21 cellular contexts compared by ENCODE assay signal in the genomic region with DNA sequence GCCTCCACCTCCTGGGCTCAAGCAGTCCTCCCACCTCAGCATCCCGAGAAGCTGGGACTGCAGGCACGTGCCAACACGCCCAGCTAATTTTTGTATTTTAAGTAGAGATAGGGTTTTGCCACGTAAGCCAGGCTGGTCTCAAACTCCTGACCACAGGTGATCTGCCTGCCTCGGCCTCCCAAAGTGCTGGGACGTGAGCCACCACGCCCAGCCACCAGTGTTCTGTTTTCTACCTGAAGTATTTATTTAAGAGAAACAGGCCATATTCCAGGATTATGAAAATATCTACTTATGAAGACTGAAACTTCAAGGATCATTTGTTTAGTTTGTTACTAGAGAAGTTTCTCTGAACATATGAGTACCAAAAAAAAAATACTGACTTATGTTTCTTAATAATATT. TPM values are rescaled to one million over a fixed set of nuclear protein-coding genes. Genes with fewer than 3 reads are reported as not detected.
DNase-seq lines count a peak whose midpoint lies in the region; ATAC-seq, FAIRE-seq and TF ChIP-seq lines count a peak whose summit lies in the region.
"Had no signal": no experiment of that assay in that cellular context is flagged by ENCODE, and none has a peak within 500 bp of the region (broad histone marks: within the 10 kb centered on the region; RNA-seq: fewer than 3 reads in every experiment).

No MANE protein-coding gene starts in this region.

- no peak for TF ChIP-seq RAD21 in GM12878 (IDR thresholded peaks at IDR 0.05; ENCODE audit: insufficient read depth, low read depth, low read length)

- H3F3A ChIP-seq in MM.1S (ENCODE audit: insufficient read depth, low read length) = no peaks in the 10 kb centered on the region

- H3K27me3 ChIP-seq in GM12878 (replicated peaks in 1 of 2; ENCODE audit: control insufficient read depth in 2 of 2, insufficient read depth in 2 of 2, low read length in 1 of 2) (no peaks in the 10 kb centered on the region), bronchial epithelial cell (ENCODE audit: control insufficient read depth, insufficient read depth, low read length) (no peaks in the 10 kb centered on the region), left lung (no peaks in the 10 kb centered on the region), upper lobe of right lung (no peaks in the 10 kb centered on the region), MM.1S (replicated peaks; ENCODE audit: insufficient read depth, low read length) (no peaks in the 10 kb centered on the region), colonic mucosa (no peaks in the 10 kb centered on the region)

- ATAC-seq in GM12878 (no peak), left lung (peak; percentile 83), upper lobe of right lung (peak; percentile 31), GM18520 (IDR thresholded peaks at IDR 0.05; ENCODE audit: unreplicated experiment) (no peak)
- ATAC-seq: CD8-positive, alpha-beta T cell had no signal

- RAD21 ChIA-PET in GM12878 (lab: Charles Lee; ENCODE audit: unreplicated experiment) = no interaction called here

- no peak overlapping the region for H3K9ac ChIP-seq in GM12878 (ENCODE audit: control insufficient read depth, insufficient read depth, low read length)
- no peak overlapping the region for H3K9ac ChIP-seq in MM.1S (ENCODE audit: low read length)
- H3K9ac ChIP-seq in colonic mucosa (ENCODE audit: low read depth in 2 of 2, low read length in 2 of 2) = no peak overlapping the region

- CTCF ChIA-PET in GM12878 (lab: Yijun Ruan, JAX) = no interaction called here

- H3K9me2 ChIP-seq in MM.1S (replicated peaks; ENCODE audit: insufficient read depth, low read length) = no peaks in the 10 kb centered on the region

- H2AFZ ChIP-seq in GM12878 (ENCODE audit: control insufficient read depth, low read depth, low read length) = no peak overlapping the region
- no peak overlapping the region for H2AFZ ChIP-seq in MM.1S (ENCODE audit: low read length)

- TF ChIP-seq CTCF in GM12878 (IDR thresholded peaks at IDR 0.05 in 2 of 3, conservative IDR thresholded peaks at IDR 0.05 in 1 of 3; ENCODE audit: control insufficient read depth in 2 of 3, extremely low read depth in 1 of 3, insufficient read depth in 1 of 3, low read depth in 3 of 3, low read length in 3 of 3) (no peak), bronchial epithelial cell (IDR thresholded peaks at IDR 0.05; ENCODE audit: insufficient read depth, low read length, severe bottlenecking) (no peak), left lung (IDR thresholded peaks at IDR 0.05) (no peak), upper lobe of right lung (IDR thresholded peaks at IDR 0.05) (no peak), MM.1S (IDR thresholded peaks at IDR 0.05; ENCODE audit: low read length) (no peak), colonic mucosa (IDR thresholded peaks at IDR 0.05) (no peak)

- FAIRE-seq in GM12878 (lab: Jason Lieb, UNC) = peak; percentile 44
- FAIRE-seq in bronchial epithelial cell (lab: Jason Lieb, UNC) = no peak
- FAIRE-seq: D721Med, GM12891, GM18507, H54 had no signal

- DNase-seq in GM12878 (ENCODE audit: low read depth, low spot score) = no peak
- peak; percentile 12 for DNase-seq in bronchial epithelial cell (ENCODE audit: low read depth)
- DNase-seq in left lung = no peak
- no peak for DNase-seq in upper lobe of right lung
- DNase-seq in MM.1S = no peak
- DNase-seq in colonic mucosa = no peak
- DNase-seq: C1 segment of cervical spinal cord; CD4-positive, CD25-positive, alpha-beta regulatory T cell; CD8-positive, alpha-beta T cell; DMS 273 treated with DMSO at 0.1 percent for 48 hours; DMS79; EL; GDM1; GOT3; HFFc6 had no signal

- no TSS peak for BruUV-seq in GM12878 (replicated peaks; lab: Mats Ljungman, UMichigan)

- POLR2A ChIA-PET in GM12878 (lab: Charles Lee) = no interaction called here

- SMC1A ChIA-PET in GM12878 (lab: Charles Lee; ENCODE audit: uncharacterized antibody, unreplicated experiment) = interaction anchor here (1.3 kb wide), 1 partner anchor 16 kb away, joined by 3 read pairs; no protein-coding TSS in a partner anchor

- H4K20me1 ChIP-seq in GM12878 (ENCODE audit: control insufficient read depth, insufficient read depth) (no peaks in the 10 kb centered on the region), MM.1S (ENCODE audit: insufficient read depth, low read length) (no peaks in the 10 kb centered on the region)

- WGBS in GM12878 (ENCODE audit: insufficient coverage, insufficient replicate concordance, low lambda C conversion rate, missing lambda C conversion rate) = 95% methylated on average over 7 of the region's 7 CpGs

- no peaks in the 10 kb centered on the region for H3K4me1 ChIP-seq in GM12878 (ENCODE audit: control insufficient read depth, insufficient read depth, low read length)
- H3K4me1 ChIP-seq in left lung = no peaks in the 10 kb centered on the region
- H3K4me1 ChIP-seq in upper lobe of right lung = peaks cover 3% of the 10 kb centered on the region
- no peaks in the 10 kb centered on the region for H3K4me1 ChIP-seq in MM.1S (ENCODE audit: low read length)
- no peaks in the 10 kb centered on the region for H3K4me1 ChIP-seq in colonic mucosa

- H3K9me3 ChIP-seq in GM12878 (replicated peaks; ENCODE audit: control insufficient read depth, insufficient read depth, low read length) (no peaks in the 10 kb centered on the region), left lung (no peaks in the 10 kb centered on the region), upper lobe of right lung (no peaks in the 10 kb centered on the region), MM.1S (replicated peaks; ENCODE audit: insufficient read depth, low read length) (no peaks in the 10 kb centered on the region), colonic mucosa (no peaks in the 10 kb centered on the region)
- H3K9me3 ChIP-seq: HAP-1 had no signal

- no peak overlapping the region for H3K4me2 ChIP-seq in GM12878 (ENCODE audit: control insufficient read depth, insufficient read depth)
- H3K4me2 ChIP-seq in MM.1S (ENCODE audit: low read depth, low read length) = no peak overlapping the region

- H3K79me2 ChIP-seq in GM12878 (ENCODE audit: control insufficient read depth, insufficient read depth, low read length) (no peaks in the 10 kb centered on the region; the same call in 1 of the 2 replicates), MM.1S (ENCODE audit: low read length) (no peaks in the 10 kb centered on the region)

- H3K4me3 ChIP-seq in GM12878 = no peak overlapping the region
- H3K4me3 ChIP-seq in bronchial epithelial cell (ENCODE audit: low read depth, low read length) = no peak overlapping the region
- no peak overlapping the region for H3K4me3 ChIP-seq in left lung
- H3K4me3 ChIP-seq in upper lobe of right lung = no peak overlapping the region
- no peak overlapping the region for H3K4me3 ChIP-seq in MM.1S (ENCODE audit: low read length)
- H3K4me3 ChIP-seq in colonic mucosa = no peak overlapping the region
- H3K4me3 ChIP-seq: HAP-1 had no signal

- H3K27ac ChIP-seq in GM12878 (ENCODE audit: control insufficient read depth, insufficient read depth) (no peak overlapping the region), left lung (peak overlapping the region in 1 of 2 donors; percentile 7), upper lobe of right lung (peak overlapping the region; percentile 24), MM.1S (ENCODE audit: low read length) (no peak overlapping the region), colonic mucosa (no peak overlapping the region)

- intact Hi-C loops in GM12878 (cut with micrococcal nuclease; ENCODE audit: unreplicated experiment) = no loop called here
- intact Hi-C loops in left lung (cut with DNase I) = no loop called here
- intact Hi-C loops in upper lobe of right lung (cut with DNase I) = no loop called here
- intact Hi-C loops in colonic mucosa (cut with DNase I) = no loop called here

- in situ Hi-C loops in GM12878 (cut with MboI) = no loop called here

- TF ChIP-seq POLR2A in GM12878 (IDR thresholded peaks at IDR 0.05; ENCODE audit: low read depth, low read length) = no peak

- H3K36me3 ChIP-seq in GM12878 (ENCODE audit: control insufficient read depth in 2 of 2, insufficient read depth in 2 of 2, low read length in 1 of 2) = peaks cover 1 to 18% of the 10 kb centered on the region in 2 experiments
- H3K36me3 ChIP-seq in bronchial epithelial cell (ENCODE audit: control insufficient read depth, insufficient read depth, low read length) = peaks cover 19% of the 10 kb centered on the region
- H3K36me3 ChIP-seq in left lung = peaks cover 5 to 80% of the 10 kb centered on the region in 2 donors
- H3K36me3 ChIP-seq in upper lobe of right lung = peaks cover 65% of the 10 kb centered on the region
- H3K36me3 ChIP-seq in MM.1S (replicated peaks; ENCODE audit: insufficient read depth, low read length) = no peaks in the 10 kb centered on the region
- H3K36me3 ChIP-seq in colonic mucosa = peaks cover 8% of the 10 kb centered on the region

- TF ChIP-seq EP300 in GM12878 (IDR thresholded peaks at IDR 0.05; ENCODE audit: borderline replicate concordance in 1 of 2, control insufficient read depth in 1 of 2, low read depth in 2 of 2, low read length in 2 of 2) = no peak

RNA-seq across cellular contexts. Expression of a gene that starts 10.3 kb away (rescaled TPM):
- 45.5 and 55.4 TPM in 2 replicates for total RNA-seq in GM12878 (2013; cell fraction: nucleolus; rRNA removed)
- total RNA-seq in GM12878 (2014; rRNA removed) = 31.5 and 49.0 TPM in 2 replicates
- 42.0 and 42.2 TPM in 2 replicates for total RNA-seq in GM12878 (2014; rRNA removed; fragmentation: Illumina TruSeq; extraction: Trizol)
- 38.9 and 40.0 TPM in 2 replicates for total RNA-seq in GM12878 (2021)
- 18.8 TPM for polyA plus RNA-seq in GM12878 (2011; ENCODE audit: low read depth)
- 52.2 and 67.2 TPM in 2 replicates for polyA plus RNA-seq in GM12878 (2011; rRNA removed)
- polyA plus RNA-seq in GM12878 (2011; cell fraction: cytosol; rRNA removed) = 24.4 and 39.0 TPM in 2 replicates
- 14.9 and 15.0 TPM in 2 replicates for polyA plus RNA-seq in GM12878 (2011; cell fraction: nucleus; rRNA removed)
- polyA plus RNA-seq in GM12878 (2012) = 26.0 and 28.0 TPM in 2 replicates
- polyA plus RNA-seq in GM12878 (2014; fragmentation: Illumina TruSeq; extraction: Trizol) = 62.9 and 78.8 TPM in 2 replicates
- 10 to 100 TPM; 20.6 to 31.1 TPM for polyA plus RNA-seq in GM12878 (2014; fragmentation: Nextera tagmentation; extraction: Ambion mirVana)
- polyA plus RNA-seq in GM12878 (2014; rRNA removed) = 25.2 and 25.8 TPM in 2 replicates
- 10 to 100 TPM; 33.9 to 35.6 TPM for polyA plus RNA-seq in GM12878 (2016; fragmentation: Nextera tagmentation; extraction: Ambion mirVana)
- 46.7 and 59.5 TPM in 2 replicates for polyA minus RNA-seq in GM12878 (2011; rRNA and poly(A)+ RNA removed)
- polyA minus RNA-seq in GM12878 (2011; cell fraction: cytosol; rRNA and poly(A)+ RNA removed) = 11.0 and 17.0 TPM in 2 replicates
- 10.6 and 12.5 TPM in 2 replicates for polyA minus RNA-seq in GM12878 (2011; cell fraction: nucleus; rRNA and poly(A)+ RNA removed)
- 38.7 and 39.2 TPM in 2 replicates for total RNA-seq in bronchial epithelial cell
- total RNA-seq in left lung = 10 to 100 TPM; 27.2 to 29.6 TPM
- 21.8 TPM for total RNA-seq in upper lobe of right lung
- total RNA-seq in colonic mucosa = 10 to 100 TPM; 22.1 to 27.3 TPM

RNA-seq across cellular contexts. Expression of a gene that starts 10.4 kb away (rescaled TPM):
- total RNA-seq in GM12878 (2013; cell fraction: nucleolus; rRNA removed) = 81.5 and 99.4 TPM in 2 replicates
- total RNA-seq in GM12878 (2014; rRNA removed) (46.8 and 50.7 TPM in 2 replicates), GM12878 (2014; rRNA removed; fragmentation: Illumina TruSeq; extraction: Trizol) (39.5 and 40.9 TPM in 2 replicates), GM12878 (2021) (60.8 and 63.8 TPM in 2 replicates), bronchial epithelial cell (36.4 and 47.4 TPM in 2 replicates), left lung (10 to 100 TPM; 40.7 to 42.7 TPM), upper lobe of right lung (40.0 TPM), colonic mucosa (10 to 100 TPM; 37.3 to 55.4 TPM)
- polyA plus RNA-seq in GM12878 (2011; ENCODE audit: low read depth) = 32.3 TPM
- polyA plus RNA-seq in GM12878 (2011; rRNA removed) (44.6 and 47.9 TPM in 2 replicates), GM12878 (2014; fragmentation: Illumina TruSeq; extraction: Trizol) (65.7 and 75.4 TPM in 2 replicates), GM12878 (2014; fragmentation: Nextera tagmentation; extraction: Ambion mirVana) (10 to 100 TPM; 17.6 to 25.9 TPM), GM12878 (2014; rRNA removed) (49.9 and 50.3 TPM in 2 replicates), GM12878 (2016; fragmentation: Nextera tagmentation; extraction: Ambion mirVana) (100 to 1,000 TPM; 111 to 131 TPM)
- 43.0 and 47.3 TPM in 2 replicates for polyA plus RNA-seq in GM12878 (2011; cell fraction: cytosol; rRNA removed)
- 136 and 161 TPM in 2 replicates for polyA plus RNA-seq in GM12878 (2011; cell fraction: nucleus; rRNA removed)
- 32.1 and 36.8 TPM in 2 replicates for polyA plus RNA-seq in GM12878 (2012)
- polyA minus RNA-seq in GM12878 (2011; rRNA and poly(A)+ RNA removed) = 17.9 and 22.5 TPM in 2 replicates
- 9.2 and 11.7 TPM in 2 replicates for polyA minus RNA-seq in GM12878 (2011; cell fraction: cytosol; rRNA and poly(A)+ RNA removed)
- polyA minus RNA-seq in GM12878 (2011; cell fraction: nucleus; rRNA and poly(A)+ RNA removed) = 17.9 and 23.2 TPM in 2 replicates

RNA-seq across cellular contexts. Expression of a gene that starts 27.0 kb away (rescaled TPM):
- 27.0 and 32.0 TPM in 2 replicates for total RNA-seq in GM12878 (2013; cell fraction: nucleolus; rRNA removed)
- total RNA-seq in GM12878 (2014; rRNA removed) (4.2 and 4.7 TPM in 2 replicates), GM12878 (2014; rRNA removed; fragmentation: Illumina TruSeq; extraction: Trizol) (3.1 and 3.2 TPM in 2 replicates), GM12878 (2021) (3.6 and 5.5 TPM in 2 replicates), bronchial epithelial cell (3.9 and 5.4 TPM in 2 replicates), left lung (10 to 100 TPM; 11.0 to 12.6 TPM), upper lobe of right lung (10.5 TPM), colonic mucosa (1 to 10 TPM; 6.1 to 7.3 TPM)
- 4.6 TPM for polyA plus RNA-seq in GM12878 (2011; ENCODE audit: low read depth)
- polyA plus RNA-seq in GM12878 (2011; rRNA removed) (3.3 and 3.9 TPM in 2 replicates), GM12878 (2014; fragmentation: Illumina TruSeq; extraction: Trizol) (3.8 and 4.8 TPM in 2 replicates), GM12878 (2014; fragmentation: Nextera tagmentation; extraction: Ambion mirVana) (under 1 TPM; 0.55 to 0.76 TPM), GM12878 (2014; rRNA removed) (2.8 and 3.4 TPM in 2 replicates), GM12878 (2016; fragmentation: Nextera tagmentation; extraction: Ambion mirVana) (1 to 10 TPM; 2.5 to 2.6 TPM)
- polyA plus RNA-seq in GM12878 (2011; cell fraction: cytosol; rRNA removed) = 3.5 and 4.8 TPM in 2 replicates
- 7.0 and 7.3 TPM in 2 replicates for polyA plus RNA-seq in GM12878 (2011; cell fraction: nucleus; rRNA removed)
- polyA plus RNA-seq in GM12878 (2012) = 4.6 and 4.8 TPM in 2 replicates
- 6.2 and 6.4 TPM in 2 replicates for polyA minus RNA-seq in GM12878 (2011; rRNA and poly(A)+ RNA removed)
- polyA minus RNA-seq in GM12878 (2011; cell fraction: cytosol; rRNA and poly(A)+ RNA removed) = 1.9 and 2.6 TPM in 2 replicates
- polyA minus RNA-seq in GM12878 (2011; cell fraction: nucleus; rRNA and poly(A)+ RNA removed) = 2.7 and 5.4 TPM in 2 replicates

RNA-seq across cellular contexts. Expression of a gene that starts 42.0 kb away (rescaled TPM):
- total RNA-seq in GM12878 (2013; cell fraction: nucleolus; rRNA removed) = 80.1 and 88.6 TPM in 2 replicates
- 31.6 and 40.1 TPM in 2 replicates for total RNA-seq in GM12878 (2014; rRNA removed)
- total RNA-seq in GM12878 (2014; rRNA removed; fragmentation: Illumina TruSeq; extraction: Trizol) = 33.5 and 34.5 TPM in 2 replicates
- 26.8 and 30.2 TPM in 2 replicates for total RNA-seq in GM12878 (2021)
- 23.8 TPM for polyA plus RNA-seq in GM12878 (2011; ENCODE audit: low read depth)
- 32.3 and 37.1 TPM in 2 replicates for polyA plus RNA-seq in GM12878 (2011; rRNA removed)
- 26.3 and 33.5 TPM in 2 replicates for polyA plus RNA-seq in GM12878 (2011; cell fraction: cytosol; rRNA removed)
- polyA plus RNA-seq in GM12878 (2011; cell fraction: nucleus; rRNA removed) = 56.0 and 64.1 TPM in 2 replicates
- 20.7 and 23.1 TPM in 2 replicates for polyA plus RNA-seq in GM12878 (2012)
- 38.5 and 42.8 TPM in 2 replicates for polyA plus RNA-seq in GM12878 (2014; fragmentation: Illumina TruSeq; extraction: Trizol)
- polyA plus RNA-seq in GM12878 (2014; fragmentation: Nextera tagmentation; extraction: Ambion mirVana) = 1 to 10 TPM; 4.5 to 8.9 TPM
- 34.2 and 37.6 TPM in 2 replicates for polyA plus RNA-seq in GM12878 (2014; rRNA removed)
- 10 to 100 TPM; 41.5 to 42.4 TPM for polyA plus RNA-seq in GM12878 (2016; fragmentation: Nextera tagmentation; extraction: Ambion mirVana)
- polyA minus RNA-seq in GM12878 (2011; rRNA and poly(A)+ RNA removed) = 23.1 and 30.3 TPM in 2 replicates
- 10.8 and 22.2 TPM in 2 replicates for polyA minus RNA-seq in GM12878 (2011; cell fraction: cytosol; rRNA and poly(A)+ RNA removed)
- polyA minus RNA-seq in GM12878 (2011; cell fraction: nucleus; rRNA and poly(A)+ RNA removed) = 19.6 and 30.9 TPM in 2 replicates
- total RNA-seq in bronchial epithelial cell = 16.5 and 23.4 TPM in 2 replicates
- 10 to 100 TPM; 13.9 to 21.5 TPM for total RNA-seq in left lung
- 20.2 TPM for total RNA-seq in upper lobe of right lung
- total RNA-seq in colonic mucosa = 10 to 100 TPM in 1 of 2 donors, 1 to 10 TPM in 1; 8.1 to 19.7 TPM

RNA-seq across cellular contexts. Expression of a gene that starts 59.6 kb away (rescaled TPM):
- total RNA-seq in GM12878 (2013; cell fraction: nucleolus; rRNA removed) = 71.9 and 72.5 TPM in 2 replicates
- 139 and 159 TPM in 2 replicates for total RNA-seq in GM12878 (2014; rRNA removed)
- total RNA-seq in GM12878 (2014; rRNA removed; fragmentation: Illumina TruSeq; extraction: Trizol) = 148 and 158 TPM in 2 replicates
- 164 and 170 TPM in 2 replicates for total RNA-seq in GM12878 (2021)
- 73.7 TPM for polyA plus RNA-seq in GM12878 (2011; ENCODE audit: low read depth)
- 111 and 160 TPM in 2 replicates for polyA plus RNA-seq in GM12878 (2011; rRNA removed)
- 47.5 and 53.6 TPM in 2 replicates for polyA plus RNA-seq in GM12878 (2011; cell fraction: cytosol; rRNA removed)
- polyA plus RNA-seq in GM12878 (2011; cell fraction: nucleus; rRNA removed) = 23.8 and 25.2 TPM in 2 replicates
- 110 and 159 TPM in 2 replicates for polyA plus RNA-seq in GM12878 (2012)
- 146 and 175 TPM in 2 replicates for polyA plus RNA-seq in GM12878 (2014; fragmentation: Illumina TruSeq; extraction: Trizol)
- 100 to 1,000 TPM in 1 of 2 experiments, 10 to 100 TPM in 1; 60.1 to 133 TPM for polyA plus RNA-seq in GM12878 (2014; fragmentation: Nextera tagmentation; extraction: Ambion mirVana)
- polyA plus RNA-seq in GM12878 (2014; rRNA removed) = 102 and 109 TPM in 2 replicates
- polyA plus RNA-seq in GM12878 (2016; fragmentation: Nextera tagmentation; extraction: Ambion mirVana) = 100 to 1,000 TPM; 347 to 371 TPM
- 67.5 and 79.1 TPM in 2 replicates for polyA minus RNA-seq in GM12878 (2011; rRNA and poly(A)+ RNA removed)
- 39.6 and 47.3 TPM in 2 replicates for polyA minus RNA-seq in GM12878 (2011; cell fraction: cytosol; rRNA and poly(A)+ RNA removed)
- 16.3 and 20.4 TPM in 2 replicates for polyA minus RNA-seq in GM12878 (2011; cell fraction: nucleus; rRNA and poly(A)+ RNA removed)
- 592 and 595 TPM in 2 replicates for total RNA-seq in bronchial epithelial cell
- 100 to 1,000 TPM; 270 to 343 TPM for total RNA-seq in left lung
- 200 TPM for total RNA-seq in upper lobe of right lung
- total RNA-seq in colonic mucosa = 100 to 1,000 TPM; 297 to 381 TPM

Comparison
In these comparisons a context has a peak if more than half of its experiments do, and no peak if none do; other contexts are left out.
1. ATAC-seq: peak in left lung (single experiment) and upper lobe of right lung (single experiment); none in GM12878 (single experiment) and GM18520 (single experiment).